Comparison of ENCODE assay signal across 28 cellular contexts in genomic region chr1:1141244-1141910, GRCh38. TPM values are rescaled to one million over a fixed set of nuclear protein-coding genes. Genes with fewer than 3 reads are reported as not detected.
"Had no signal": no experiment of that assay in that cellular context is flagged by ENCODE, and none has a peak within 500 bp of the region (broad histone marks: within the 10 kb centered on the region; RNA-seq: fewer than 3 reads in every experiment).

No MANE protein-coding gene starts in this region.

- H3K27me3 ChIP-seq: colonic mucosa, hepatocyte had no signal

- H3K9me3 Mint-ChIP-seq: activated B cell treated with CpG ODN at 0.5 μM for 24 hours; activated T-helper 17 cell treated with anti-CD3 and anti-CD28 coated beads, Interleukin-2, amount 50 U/mL, for 72 hours; effector memory CD8-positive, alpha-beta T cell; natural killer cell treated with Interleukin-12 subunit alpha and Interleukin-12 subunit beta and Interleukin-15 and Interleukin-18, amount 100 ng/mL, for 72 hours; T-helper 1 cell treated with Interleukin-12 subunit alpha and Interleukin-12 subunit beta and Interleukin-4 antibody, amounts not matched to agents 30 μg/mL and 1 μg/mL, for 36 hours had no signal

- H3K9ac ChIP-seq: parathyroid adenoma had no signal

- DNase-seq: activated B cell treated with CpG ODN at 0.5 μM for 24 hours; activated CD4-positive, alpha-beta T cell treated with anti-CD3 and anti-CD28 coated beads for 4 hours; activated naive CD4-positive, alpha-beta T cell; activated T-cell treated with anti-CD3 and anti-CD28 coated beads, Interleukin-2, amount 50 U/mL, for 1 hour; adrenal gland; colonic mucosa; dorsolateral prefrontal cortex; effector memory CD8-positive, alpha-beta T cell; foreskin melanocyte; glutamatergic neuron; kidney glomerular epithelial cell; left lung; midbrain; right cardiac atrium; stimulated activated CD4-positive, alpha-beta T cell treated with anti-CD3 and anti-CD28 coated beads, Interleukin-4, amount 100 ng/mL, for 4 hours; upper lobe of right lung had no signal

- H3K79me2 ChIP-seq: parathyroid adenoma had no signal

- H3K4me1 Mint-ChIP-seq: activated T-helper 17 cell treated with anti-CD3 and anti-CD28 coated beads, Interleukin-2, amount 50 U/mL, for 72 hours had no signal

- H3K4me3 Mint-ChIP-seq: activated B cell treated with CpG ODN at 0.5 μM for 24 hours; activated naive CD8-positive, alpha-beta T cell; effector memory CD8-positive, alpha-beta T cell; natural killer cell treated with Interleukin-12 subunit alpha and Interleukin-12 subunit beta and Interleukin-15 and Interleukin-18, amount 100 ng/mL, for 72 hours; T-helper 1 cell treated with Interleukin-12 subunit alpha and Interleukin-12 subunit beta and Interleukin-4 antibody, amounts not matched to agents 30 μg/mL and 1 μg/mL, for 36 hours had no signal

- H3K27ac Mint-ChIP-seq: activated naive CD8-positive, alpha-beta T cell had no signal

- H3K9me3 ChIP-seq: adrenal gland, colonic mucosa, left lung, neutrophil, upper lobe of right lung had no signal

- H3K27me3 Mint-ChIP-seq: activated B cell treated with CpG ODN at 0.5 μM for 24 hours; activated naive CD8-positive, alpha-beta T cell; activated T-helper 17 cell treated with anti-CD3 and anti-CD28 coated beads, Interleukin-2, amount 50 U/mL, for 72 hours; effector memory CD8-positive, alpha-beta T cell; natural killer cell treated with Interleukin-12 subunit alpha and Interleukin-12 subunit beta and Interleukin-15 and Interleukin-18, amount 100 ng/mL, for 72 hours had no signal

- H3K4me1 ChIP-seq: adrenal gland, parathyroid adenoma, upper lobe of right lung had no signal

- H3K36me3 ChIP-seq: adrenal gland, colonic mucosa, left lung, neutrophil, upper lobe of right lung had no signal

- H2AFZ ChIP-seq: hepatocyte, parathyroid adenoma had no signal

- ATAC-seq: activated T-helper 17 cell treated with anti-CD3 and anti-CD28 coated beads, Interleukin-2, amount 50 U/mL, for 72 hours; effector memory CD8-positive, alpha-beta T cell; esophagus mucosa; left lung; natural killer cell treated with Interleukin-12 subunit alpha and Interleukin-12 subunit beta and Interleukin-15 and Interleukin-18, amount 100 ng/mL, for 72 hours; right cardiac atrium; upper lobe of right lung had no signal

- H3K36me3 Mint-ChIP-seq: activated naive CD8-positive, alpha-beta T cell; natural killer cell treated with Interleukin-12 subunit alpha and Interleukin-12 subunit beta and Interleukin-15 and Interleukin-18, amount 100 ng/mL, for 72 hours had no signal

- H3K4me2 ChIP-seq: hepatocyte had no signal

- H3K27ac ChIP-seq: adrenal gland, colonic mucosa, dorsolateral prefrontal cortex, hepatocyte, left lung, neutrophil, parathyroid adenoma, upper lobe of right lung had no signal

- H3K4me3 ChIP-seq: adrenal gland, colonic mucosa, dorsolateral prefrontal cortex, hepatocyte, left lung, lung, upper lobe of right lung had no signal

RNA-seq across cellular contexts. Expression of gene TTLL10, which starts 32.3 kb away (rescaled TPM):
- total RNA-seq: adrenal gland, bronchial epithelial cell, endothelial cell of umbilical vein, hepatocyte, pulmonary artery endothelial cell, right cardiac atrium, upper lobe of right lung had no signal
- polyA plus RNA-seq: endothelial cell of umbilical vein had no signal
